ENCODE assay signal across 9 cellular contexts in the genomic region with DNA sequence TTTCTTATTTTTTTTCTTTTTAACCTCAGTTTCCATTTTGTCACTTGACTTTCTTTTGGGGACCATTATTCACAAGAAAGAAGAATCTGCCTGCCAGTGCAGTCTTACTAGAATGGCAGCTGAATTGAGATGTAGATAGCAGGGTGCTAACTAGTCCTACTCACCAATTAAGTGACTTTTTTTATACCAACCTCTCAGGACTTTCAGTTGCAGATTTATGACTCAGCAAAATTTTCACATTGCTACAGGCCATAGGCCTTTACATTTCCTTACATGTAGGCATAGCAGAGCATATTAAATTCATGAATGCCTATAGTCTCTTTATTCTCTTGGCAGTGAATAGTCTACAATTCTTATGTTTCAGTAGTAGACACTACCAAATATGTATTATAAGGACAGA. TPM values are rescaled to one million over a fixed set of nuclear protein-coding genes. Genes with fewer than 3 reads are reported as not detected.
DNase-seq lines count a peak whose midpoint lies in the region; ATAC-seq and TF ChIP-seq lines count a peak whose summit lies in the region.
"Had no signal": no experiment of that assay in that cellular context is flagged by ENCODE, and none has a peak within 500 bp of the region (broad histone marks: within the 10 kb centered on the region; RNA-seq: fewer than 3 reads in every experiment).

No MANE protein-coding gene starts in this region.

- in situ Hi-C loops in GM13977 (cut with MboI; ENCODE audit: low pct_unique_long_range_greater_than_20kb, low sequenced_read_pairs, unreplicated experiment) (no loop called here), brain microvascular endothelial cell (cut with HindIII; ENCODE audit: low pct_ligation_motif_present, low sequenced_read_pairs) (no loop called here)

- intact Hi-C loops in PC-3 (cut with micrococcal nuclease): no loop called here

- H3K79me2 ChIP-seq in PC-3 (ENCODE audit: low read length): no peaks in the 10 kb centered on the region

- H3F3A ChIP-seq in PC-3 (ENCODE audit: low read length, unreplicated experiment): no peaks in the 10 kb centered on the region

- H3K27ac ChIP-seq in PC-3 (ENCODE audit: low read length): no peak overlapping the region
- no peak overlapping the region for H3K27ac ChIP-seq in substantia nigra (ENCODE audit: low read depth, low read length, poor library complexity, severe bottlenecking)
- no peak overlapping the region for H3K27ac ChIP-seq in brain microvascular endothelial cell

- H4K20me1 ChIP-seq in PC-3 (ENCODE audit: low read length): no peaks in the 10 kb centered on the region

- BruUV-seq in PC-3 (replicated peaks; lab: Mats Ljungman, UMichigan): no TSS peak

- POLR2A ChIA-PET in PC-3 (lab: Charles Lee; ENCODE audit: unreplicated experiment): no interaction called here

- CTCF ChIA-PET in PC-3 (lab: Charles Lee): no interaction called here

- H3K27me3 ChIP-seq in PC-3 (ENCODE audit: low read length): no peaks in the 10 kb centered on the region
- no peaks in the 10 kb centered on the region for H3K27me3 ChIP-seq in brain microvascular endothelial cell (replicated peaks)

- DNase-seq in PC-3 (peak; percentile 8), myocyte (ENCODE audit: low read depth) (peak; percentile 9), AG20443 (ENCODE audit: low spot score) (no peak), substantia nigra (lab: John Stamatoyannopoulos, UW) (no peak), GM13977 (ENCODE audit: low spot score) (no peak), brain microvascular endothelial cell (no peak)
- DNase-seq: DMS 273 treated with DMSO at 0.1 percent for 48 hours had no signal

- TF ChIP-seq CTCF in PC-3 (conservative IDR thresholded peaks at IDR 0.05; ENCODE audit: low read depth, low read length): no peak
- no peak for TF ChIP-seq CTCF in GM13977 (IDR thresholded peaks at IDR 0.05; ENCODE audit: extremely low read depth, insufficient read depth, missing control alignments)
- TF ChIP-seq CTCF in brain microvascular endothelial cell (IDR thresholded peaks at IDR 0.05; ENCODE audit: low read depth, low read length, missing control alignments): no peak

- H3K9me3 ChIP-seq in PC-3 (ENCODE audit: low read length): no peaks in the 10 kb centered on the region

- H3K4me1 ChIP-seq in PC-3 (ENCODE audit: insufficient read depth, low read length): no peaks in the 10 kb centered on the region; the same call in 1 of the 2 replicates

- no peak overlapping the region for H3K4me2 ChIP-seq in PC-3 (ENCODE audit: low read length)

- peak; percentile 37 for ATAC-seq in GM18909 (IDR thresholded peaks at IDR 0.05; ENCODE audit: poor library complexity, unreplicated experiment)
- ATAC-seq in HG02884 (IDR thresholded peaks at IDR 0.05; ENCODE audit: unreplicated experiment): peak; percentile 33
- ATAC-seq in PC-3: no peak

- H2AFZ ChIP-seq in PC-3 (ENCODE audit: low read length): no peak overlapping the region

- no peak overlapping the region for H3K9ac ChIP-seq in PC-3 (ENCODE audit: low read length)

- H3K36me3 ChIP-seq in PC-3 (ENCODE audit: low read depth, low read length) (no peaks in the 10 kb centered on the region), brain microvascular endothelial cell (replicated peaks) (no peaks in the 10 kb centered on the region)

- H3K4me3 ChIP-seq in PC-3 (ENCODE audit: low read length): no peak overlapping the region
- no peak overlapping the region for H3K4me3 ChIP-seq in brain microvascular endothelial cell (ENCODE audit: low read depth, low read length)

- no peaks in the 10 kb centered on the region for H3K9me2 ChIP-seq in PC-3 (replicated peaks; ENCODE audit: low read length)

RNA-seq across cellular contexts. Expression of gene FKTN, which starts 54.1 kb away (rescaled TPM):
- total RNA-seq in PC-3 (2014; rRNA removed) (9.0 and 9.2 TPM in 2 replicates), myocyte (15.7 and 27.2 TPM in 2 replicates)
- polyA plus RNA-seq in myocyte (2012): 7.0 TPM

RNA-seq across cellular contexts. Expression of gene FSD1L, which starts 56.0 kb away (rescaled TPM):
- total RNA-seq in PC-3 (2014; rRNA removed): 1.7 and 2.1 TPM in 2 replicates
- total RNA-seq in myocyte: 17.6 and 18.6 TPM in 2 replicates
- polyA plus RNA-seq in myocyte (2012): 3.2 TPM

Comparison
In these comparisons a context has a peak if more than half of its experiments do, and no peak if none do; other contexts are left out.
1. DNase-seq: peak in PC-3 (single experiment) and myocyte (single experiment); none in AG20443 (single experiment), substantia nigra (0 of 49), GM13977 (single experiment) and brain microvascular endothelial cell (single experiment).